Comparison of ENCODE assay signal across 15 cellular contexts in the genomic region with DNA sequence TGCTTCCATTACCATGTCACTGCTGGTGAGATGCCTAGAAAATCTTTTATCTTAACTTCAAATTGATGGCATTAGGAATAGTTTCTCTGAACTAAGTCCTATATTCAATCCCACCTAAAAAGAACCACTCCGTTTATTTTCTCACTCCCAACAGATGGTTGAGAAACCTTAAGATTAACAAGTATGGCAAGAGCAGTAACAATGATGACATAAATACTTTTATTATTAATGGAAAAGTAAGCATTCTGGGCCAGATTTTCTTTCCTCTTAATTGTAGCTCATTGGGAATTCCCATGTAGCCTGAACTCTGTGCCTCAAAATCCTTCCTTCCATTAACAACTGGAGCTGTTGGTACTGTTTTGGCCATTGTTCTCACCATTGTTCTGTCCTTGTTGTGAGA. TPM values are rescaled to one million over a fixed set of nuclear protein-coding genes. Genes with fewer than 3 reads are reported as not detected.
DNase-seq lines count a peak whose midpoint lies in the region; ATAC-seq and TF ChIP-seq lines count a peak whose summit lies in the region.
"Had no signal": no experiment of that assay in that cellular context is flagged by ENCODE, and none has a peak within 500 bp of the region (broad histone marks: within the 10 kb centered on the region; RNA-seq: fewer than 3 reads in every experiment).

No MANE protein-coding gene starts in this region.

- H3K4me1 ChIP-seq in upper lobe of left lung: no peaks in the 10 kb centered on the region
- H3K4me1 ChIP-seq: pancreas had no signal

- ATAC-seq in left ventricle myocardium superior (peak; percentile 21), upper lobe of left lung (ENCODE audit: low FRiP score in 2 of 2) (no peak)
- ATAC-seq: activated CD8-positive, alpha-beta memory T cell treated with anti-CD3 and anti-CD28 coated beads, Interleukin-2, amount 10 ng/mL, durations not matched to agents 7 days and 5 days; GM23338; stimulated activated effector memory CD8-positive, alpha-beta T cell treated with anti-CD3 and anti-CD28 coated beads, Interleukin-12 subunit alpha, Interleukin-12 subunit beta, amount 100 ng/mL, for 72 hours had no signal

- peak overlapping the region; percentile 27 to 53 (median 41) for H3K27ac ChIP-seq in upper lobe of left lung
- H3K27ac ChIP-seq: pancreas had no signal

- intact Hi-C loops in left ventricle myocardium superior (cut with micrococcal nuclease): no loop called here

- H3K9me3 ChIP-seq in upper lobe of left lung: no peaks in the 10 kb centered on the region
- H3K9me3 ChIP-seq: pancreas had no signal

- no peak for TF ChIP-seq POLR2A in upper lobe of left lung (IDR thresholded peaks at IDR 0.05)

- DNase-seq in cardiac fibroblast (ENCODE audit: low read depth in 2 of 2): peak; percentile 16 to 20
- DNase-seq in left ventricle myocardium superior: no peak
- DNase-seq in pons (ENCODE audit: low spot score): peak; percentile 34
- no peak for DNase-seq in upper lobe of left lung
- DNase-seq in Kasumi-1 (lab: John Stamatoyannopoulos, UW): no peak
- no peak for DNase-seq in cerebellum (ENCODE audit: low spot score)
- DNase-seq in stimulated activated CD4-positive, alpha-beta T cell treated with anti-CD3 and anti-CD28 coated beads, Interleukin-2, amount 100 ng/mL, for 48 hours: no peak
- DNase-seq: activated CD4-positive, alpha-beta T cell treated with anti-CD3 and anti-CD28 coated beads for 4 hours; activated CD8-positive, alpha-beta memory T cell treated with anti-CD3 and anti-CD28 coated beads, Interleukin-2, amount 10 ng/mL, durations not matched to agents 7 days and 5 days; COR-L47; NCI-H1105 treated with DMSO at 0.1 percent for 48 hours; pancreas had no signal

- H3K4me3 ChIP-seq in cardiac fibroblast (replicated peaks in 1 of 2; ENCODE audit: low read depth in 2 of 2, low read length in 2 of 2) (no peak overlapping the region), upper lobe of left lung (no peak overlapping the region)
- H3K4me3 ChIP-seq: GM23338, pancreas had no signal

- TF ChIP-seq CTCF in cardiac fibroblast (IDR thresholded peaks at IDR 0.05; ENCODE audit: low read depth, low read length) (no peak), upper lobe of left lung (IDR thresholded peaks at IDR 0.05) (no peak)

- no peaks in the 10 kb centered on the region for H3K27me3 ChIP-seq in upper lobe of left lung
- H3K27me3 ChIP-seq: pancreas had no signal

- H3K36me3 ChIP-seq in upper lobe of left lung: no peaks in the 10 kb centered on the region
- H3K36me3 ChIP-seq: pancreas had no signal

- TF ChIP-seq EP300 in upper lobe of left lung (IDR thresholded peaks at IDR 0.05): no peak

- WGBS in upper lobe of left lung, 2 donors: 79 to 85% methylated on average over 1 of the region's 1 CpG

RNA-seq across cellular contexts. Expression of gene FAM13C, which starts 21.1 kb away (rescaled TPM):
- 5.4 TPM for total RNA-seq in left ventricle myocardium superior
- 10 to 100 TPM in 3 of 6 donors, 1 to 10 TPM in 3; 4.1 to 15.7 (median 8.9) TPM for total RNA-seq in upper lobe of left lung
- total RNA-seq in cerebellum: 66.1 TPM
- total RNA-seq: activated CD8-positive, alpha-beta memory T cell treated with anti-CD3 and anti-CD28 coated beads, Interleukin-2, amount 10 ng/mL, durations not matched to agents 7 days and 5 days; activated T-helper 2 cell treated with anti-CD3 and anti-CD28 coated beads, Interferon-gamma antibody, Interleukin-2, Interleukin-4, amounts not matched to agents 10 μg/mL and 5 μg/mL and 100 μg/mL, durations not matched to agents 14 hours and 24 hours and 36 hours had no signal

Comparison
In these comparisons a context has a peak if more than half of its experiments do, and no peak if none do; other contexts are left out.
1. DNase-seq: peak in cardiac fibroblast (2 of 2) and pons (single experiment); none in left ventricle myocardium superior (single experiment), upper lobe of left lung (0 of 2), Kasumi-1 (0 of 2), cerebellum (single experiment) and stimulated activated CD4-positive, alpha-beta T cell treated with anti-CD3 and anti-CD28 coated beads, Interleukin-2, amount 100 ng/mL, for 48 hours (0 of 2).